Comparison of ENCODE assay signal across 8 cellular contexts in the genomic region with DNA sequence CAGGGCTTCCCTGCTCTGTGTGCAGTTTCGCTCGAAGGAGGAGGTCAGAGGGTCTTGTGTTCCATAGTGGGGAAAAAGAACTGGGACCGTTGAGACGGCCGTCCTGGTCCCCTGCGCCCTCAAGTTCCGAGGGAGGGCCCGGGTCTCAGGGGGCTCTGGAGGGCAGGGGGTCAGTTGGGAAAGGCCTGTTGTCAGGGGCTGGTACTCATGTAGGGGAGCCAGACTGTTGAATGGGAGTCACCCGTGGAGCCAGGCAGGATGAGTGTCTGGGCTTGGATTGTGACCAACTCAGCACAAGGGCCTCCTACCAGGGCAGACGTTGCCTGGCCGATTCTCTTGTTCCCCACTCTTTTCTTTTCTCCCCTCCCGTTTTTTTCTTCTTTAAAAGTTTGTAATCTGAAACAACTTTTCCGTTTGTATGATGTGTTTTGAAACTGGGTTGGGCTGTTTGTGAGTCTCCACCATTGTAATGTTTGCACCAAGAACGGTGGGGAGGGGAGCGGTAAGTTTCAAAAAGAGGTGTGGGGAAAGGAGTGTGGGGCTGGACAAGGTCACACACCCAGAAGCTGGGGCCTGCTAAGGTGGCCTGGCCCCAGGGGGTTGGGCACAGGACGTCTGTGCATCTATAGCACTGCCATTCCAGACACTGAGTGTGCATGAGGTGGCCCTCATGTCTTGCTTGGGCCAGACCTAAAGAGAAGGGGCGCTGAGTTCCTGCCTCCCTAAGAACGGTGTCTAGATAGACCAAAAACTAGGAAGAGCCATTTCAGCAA. TPM values are rescaled to one million over a fixed set of nuclear protein-coding genes. Genes with fewer than 3 reads are reported as not detected.
DNase-seq lines count a peak whose midpoint lies in the region; ATAC-seq and TF ChIP-seq lines count a peak whose summit lies in the region.

No MANE protein-coding gene starts in this region.

- CTCF ChIA-PET in PC-3 (lab: Charles Lee), result no interaction called here

- H3K36me3 ChIP-seq in PC-3 (ENCODE audit: low read depth, low read length), result peaks cover 4% of the 10 kb centered on the region; the same call in 1 of the 2 replicates

- H3K9me3 Mint-ChIP-seq in brain, result peaks cover 0 to 26% (median 4%) of the 10 kb centered on the region in 5 experiments

- peaks cover 10% of the 10 kb centered on the region for H3K4me1 Mint-ChIP-seq in brain

- TF ChIP-seq CTCF in GM20000 (IDR thresholded peaks at IDR 0.05; ENCODE audit: extremely low read depth, missing control alignments), result no peak
- TF ChIP-seq CTCF in PC-3 (conservative IDR thresholded peaks at IDR 0.05; ENCODE audit: low read depth, low read length), result no peak
- TF ChIP-seq CTCF in brain (conservative IDR thresholded peaks at IDR 0.05), result no peak

- no peaks in the 10 kb centered on the region for H3K9me3 ChIP-seq in PC-3 (ENCODE audit: low read length)

- peak overlapping the region; percentile 77 for H3K27ac ChIP-seq in PC-3 (ENCODE audit: low read length)

- H3K27me3 ChIP-seq in PC-3 (ENCODE audit: low read length), result no peaks in the 10 kb centered on the region

- peak overlapping the region; percentile 74 for H2AFZ ChIP-seq in PC-3 (ENCODE audit: low read length)

- H3K4me1 ChIP-seq in PC-3 (ENCODE audit: insufficient read depth, low read length), result peaks cover 27% of the 10 kb centered on the region

- no peaks in the 10 kb centered on the region for H3K36me3 Mint-ChIP-seq in brain

- peak overlapping the region; percentile 81 to 93 (median 91) for H3K4me3 Mint-ChIP-seq in brain

- peaks cover 68% of the 10 kb centered on the region for H3K79me2 ChIP-seq in PC-3 (ENCODE audit: low read length)

- TSS peak; percentile 44 for BruUV-seq in PC-3 (replicated peaks; lab: Mats Ljungman, UMichigan)

- no peaks in the 10 kb centered on the region for H3F3A ChIP-seq in PC-3 (ENCODE audit: low read length, unreplicated experiment)

- DNase-seq in GM20000 (ENCODE audit: low spot score), result peak; percentile 42
- DNase-seq in PC-3, result peak; percentile 77
- DNase-seq in iris pigment epithelial cell (ENCODE audit: low read depth), result peak; percentile 79
- peak; percentile 13 for DNase-seq in stimulated activated CD4-positive, alpha-beta T cell treated with anti-CD3 and anti-CD28 coated beads, Interleukin-4, amount 100 ng/mL, for 1 hour
- DNase-seq in D341Med (ENCODE audit: low spot score), result no peak
- DNase-seq in middle frontal gyrus (ENCODE audit: extremely low spot score, low spot score), result no peak

- H3K4me3 ChIP-seq in PC-3 (ENCODE audit: low read length), result peak overlapping the region; percentile 99

- POLR2A ChIA-PET in PC-3 (lab: Charles Lee; ENCODE audit: unreplicated experiment), result no interaction called here

- intact Hi-C loops in PC-3 (cut with micrococcal nuclease), result loop anchor here (5.0 kb wide), 1 partner anchor 155 kb away; the partner anchor contains the start of gene CMTM8

- H3K27me3 Mint-ChIP-seq in brain, result peaks cover 58% of the 10 kb centered on the region

- H4K20me1 ChIP-seq in PC-3 (ENCODE audit: low read length), result peaks cover 34% of the 10 kb centered on the region

- H3K9ac ChIP-seq in PC-3 (ENCODE audit: low read length), result peak overlapping the region; percentile 94

- no peaks in the 10 kb centered on the region for H3K9me2 ChIP-seq in PC-3 (replicated peaks; ENCODE audit: low read length)

- ATAC-seq in PC-3 (peak; percentile 54), GM18858 (IDR thresholded peaks at IDR 0.05; ENCODE audit: unreplicated experiment) (no peak)

- peak overlapping the region in 3 of 5 experiments; percentile 41 to 83 (median 79) for H3K27ac Mint-ChIP-seq in brain

- H3K4me2 ChIP-seq in PC-3 (ENCODE audit: low read length), result peak overlapping the region; percentile 94

RNA-seq across cellular contexts. Expression of gene CMTM7, which starts 1.1 kb away (rescaled TPM):
- 37.1 and 71.0 TPM in 2 replicates for total RNA-seq in PC-3 (2014; rRNA removed)
- 2.5 TPM for polyA plus RNA-seq in brain (ENCODE audit: insufficient read depth, low read depth, low replicate concordance)

Comparison
In these comparisons a context has a peak if more than half of its experiments do, and no peak if none do; other contexts are left out.
1. DNase-seq: peak in GM20000 (single experiment), PC-3 (single experiment), iris pigment epithelial cell (single experiment) and stimulated activated CD4-positive, alpha-beta T cell treated with anti-CD3 and anti-CD28 coated beads, Interleukin-4, amount 100 ng/mL, for 1 hour (single experiment); none in D341Med (single experiment) and middle frontal gyrus (single experiment).